1 cellular context compared by ENCODE assay signal in genomic region chr3:13470894-13471574, GRCh38.
TF ChIP-seq lines count a peak whose summit lies in the region.

No MANE protein-coding gene starts in this region.

TF ChIP-seq in HepG2, 621 proteins besides CTCF, POLR2A, EP300 and RAD21 (continues in another document):
- TF ChIP-seq ZBTB4 (CRISPR knock-in tag; IDR thresholded peaks at IDR 0.05; ENCODE audit: borderline replicate concordance) (no peak), PBX2 (CRISPR knock-in tag; IDR thresholded peaks at IDR 0.05) (peak; percentile 75), ZNF441 (CRISPR knock-in tag; IDR thresholded peaks at IDR 0.05; ENCODE audit: borderline replicate concordance) (0 out of 2 replicates have a peak, but pooled peaks have one; percentile 26), YY1 (IDR thresholded peaks at IDR 0.05; ENCODE audit: insufficient read depth, insufficient replicate concordance, low read depth, low read length) (peak; percentile 73), PATZ1 (CRISPR knock-in tag; IDR thresholded peaks at IDR 0.05) (peak; percentile 33; the same call in 1 of the 2 replicates), GMEB1 (CRISPR knock-in tag; IDR thresholded peaks at IDR 0.05; ENCODE audit: borderline replicate concordance) (peak; percentile 70; the same call in 1 of the 2 replicates), ZBTB7B (CRISPR knock-in tag; IDR thresholded peaks at IDR 0.05) (peak; percentile 92), KDM5B (CRISPR knock-in tag; IDR thresholded peaks at IDR 0.05; ENCODE audit: borderline replicate concordance) (peak; percentile 78; the same call in 1 of the 2 replicates), SRSF4 (IDR thresholded peaks at IDR 0.05; ENCODE audit: low read depth, low read length, poor library complexity, severe bottlenecking) (no peak), ZFP91 (CRISPR knock-in tag; IDR thresholded peaks at IDR 0.05; ENCODE audit: borderline replicate concordance) (peak; percentile 81; the same call in 1 of the 2 replicates), GLI4 (CRISPR knock-in tag; IDR thresholded peaks at IDR 0.05; ENCODE audit: borderline replicate concordance) (no peak), ZEB1 (IDR thresholded peaks at IDR 0.05; ENCODE audit: insufficient replicate concordance, low read depth) (peak; percentile 34), ZBTB43 (CRISPR knock-in tag; conservative IDR thresholded peaks at IDR 0.05) (peak; percentile 89), ARNT (IDR thresholded peaks at IDR 0.05) (no peak), CHD2 (IDR thresholded peaks at IDR 0.05; ENCODE audit: low read depth, low read length) (no peak), KDM1A (CRISPR knock-in tag; IDR thresholded peaks at IDR 0.05) (peak; percentile 89), NR2F6 (IDR thresholded peaks at IDR 0.05) (peak; percentile 96), NR2F6 (CRISPR knock-in tag; IDR thresholded peaks at IDR 0.05) (peak; percentile 99), MXD4 (CRISPR knock-in tag; IDR thresholded peaks at IDR 0.05) (peak; percentile 83), ATF7-NPFF (CRISPR knock-in tag; IDR thresholded peaks at IDR 0.05; ENCODE audit: low read depth) (0 out of 2 replicates have a peak, but pooled peaks have one; percentile 39), SIX1 (CRISPR knock-in tag; IDR thresholded peaks at IDR 0.05; ENCODE audit: borderline replicate concordance) (peak; percentile 90; the same call in 1 of the 2 replicates), SKI (IDR thresholded peaks at IDR 0.05; ENCODE audit: partially characterized antibody) (peak; percentile 65), KAT8 (CRISPR knock-in tag; IDR thresholded peaks at IDR 0.05) (peak; percentile 83), MEIS1 (CRISPR knock-in tag; IDR thresholded peaks at IDR 0.05; ENCODE audit: borderline replicate concordance) (peak; percentile 68; the same call in 1 of the 2 replicates), CBX1 (IDR thresholded peaks at IDR 0.05; ENCODE audit: low read depth) (peak; percentile 82), SP140L (CRISPR knock-in tag; IDR thresholded peaks at IDR 0.05; ENCODE audit: borderline replicate concordance) (no peak), NR2F1 (CRISPR knock-in tag; IDR thresholded peaks at IDR 0.05) (peak; percentile 96 to 97), TARDBP (CRISPR knock-in tag; IDR thresholded peaks at IDR 0.05) (peak; percentile 97), ZNF605 (CRISPR knock-in tag; IDR thresholded peaks at IDR 0.05) (peak; percentile 62), CBFB (CRISPR knock-in tag; IDR thresholded peaks at IDR 0.05) (0 out of 2 replicates have a peak, but pooled peaks have one; percentile 28), NR2F2 (IDR thresholded peaks at IDR 0.05; ENCODE audit: borderline replicate concordance, low read depth) (peak; percentile 85), MLX (CRISPR knock-in tag; IDR thresholded peaks at IDR 0.05) (peak; percentile 96), GRHL1 (CRISPR knock-in tag; conservative IDR thresholded peaks at IDR 0.05) (no peak), CCDC6 (CRISPR knock-in tag; IDR thresholded peaks at IDR 0.05) (peak; percentile 65; the same call in 1 of the 2 replicates), ZBTB34 (CRISPR knock-in tag; IDR thresholded peaks at IDR 0.05) (peak; percentile 87), SP2 (CRISPR knock-in tag; IDR thresholded peaks at IDR 0.05) (peak; percentile 74), MED8 (CRISPR knock-in tag; IDR thresholded peaks at IDR 0.05; ENCODE audit: insufficient replicate concordance) (peak; percentile 22), FOXK1 (CRISPR knock-in tag; IDR thresholded peaks at IDR 0.05; ENCODE audit: borderline replicate concordance, low read depth) (peak; percentile 95), RBFOX2 (IDR thresholded peaks at IDR 0.05; ENCODE audit: low read depth, low read length) (peak; percentile 45; the same call in 1 of the 2 replicates), MBNL3 (CRISPR knock-in tag; conservative IDR thresholded peaks at IDR 0.05) (no peak), RCOR2 (CRISPR knock-in tag; IDR thresholded peaks at IDR 0.05) (peak; percentile 98), GTF2F1 (IDR thresholded peaks at IDR 0.05; ENCODE audit: low read length) (no peak), DZIP1 (CRISPR knock-in tag; IDR thresholded peaks at IDR 0.05) (no peak), ZNF564 (CRISPR knock-in tag; IDR thresholded peaks at IDR 0.05) (0 out of 2 replicates have a peak, but pooled peaks have one; percentile 42), KDM6A (CRISPR knock-in tag; IDR thresholded peaks at IDR 0.05; ENCODE audit: low read depth) (peak; percentile 91), KMT2A (CRISPR knock-in tag; IDR thresholded peaks at IDR 0.05) (peak; percentile 75; the same call in 1 of the 2 replicates), STAG1 (CRISPR knock-in tag; IDR thresholded peaks at IDR 0.05) (0 out of 2 replicates have a peak, but pooled peaks have one; percentile 15), ZNF12 (CRISPR knock-in tag; IDR thresholded peaks at IDR 0.05) (peak; percentile 69; the same call in 1 of the 2 replicates)
